In the genomic region with DNA sequence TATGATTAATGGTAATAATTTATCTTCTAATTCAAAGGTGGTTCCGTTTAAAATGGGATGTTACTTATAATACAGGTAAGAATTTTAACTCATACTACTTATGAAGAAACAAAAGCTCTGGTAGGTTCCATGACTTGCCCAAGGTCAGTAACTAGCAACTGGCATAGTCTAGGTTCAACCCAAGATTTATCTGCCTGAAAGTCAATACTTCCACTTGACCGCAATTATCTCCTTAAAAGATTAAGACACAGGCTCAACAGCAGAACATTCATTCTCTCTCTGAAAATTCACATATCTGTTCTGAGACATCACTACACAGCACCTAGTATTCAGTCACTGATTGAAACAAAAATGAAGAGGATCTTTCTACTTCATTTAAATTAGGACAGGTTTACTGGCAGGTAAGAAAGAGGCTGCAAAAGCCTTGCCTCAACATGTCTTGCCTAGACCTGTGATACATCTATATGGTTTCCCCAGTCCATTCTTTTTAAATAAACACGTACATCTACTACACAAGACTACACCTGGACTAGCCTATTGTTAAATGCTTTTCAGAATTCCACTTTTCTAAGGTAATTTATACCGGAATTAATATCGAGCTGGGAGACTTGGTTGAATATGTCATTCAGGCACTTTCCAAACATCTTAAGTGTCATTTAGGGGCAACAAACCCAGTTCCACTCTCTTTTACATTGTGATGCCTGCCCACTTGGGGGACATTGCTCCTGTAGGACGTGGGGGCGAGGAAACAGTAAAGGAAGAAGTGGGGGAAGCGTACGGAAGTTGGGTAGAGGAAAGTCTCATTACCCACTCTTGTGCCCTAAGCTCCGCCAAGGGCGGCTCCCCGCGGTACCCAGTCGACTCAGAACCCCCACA, we compare ENCODE assay signal across 8 cellular contexts. TPM values are rescaled to one million over a fixed set of nuclear protein-coding genes. Genes with fewer than 3 reads are reported as not detected.
A peak's percentile ranks its signal among the peaks of the same experiment; 100 is the strongest.
DNase-seq lines count a peak whose midpoint lies in the region; ATAC-seq and TF ChIP-seq lines count a peak whose summit lies in the region.

No MANE protein-coding gene starts in this region.

- H4K20me1 ChIP-seq in OCI-LY3 (ENCODE audit: insufficient read depth, low read length), result no peaks in the 10 kb centered on the region

- H3K27me3 ChIP-seq in heart left ventricle (no peaks in the 10 kb centered on the region), OCI-LY3 (ENCODE audit: low read depth, low read length) (no peaks in the 10 kb centered on the region)

- no peak for ATAC-seq in heart left ventricle
- ATAC-seq in central memory CD8-positive, alpha-beta T cell (replicated peaks; ENCODE audit: extremely low read depth, poor library complexity, severe bottlenecking), result peak; percentile 17
- no peak for ATAC-seq in HG03469 (IDR thresholded peaks at IDR 0.05; ENCODE audit: unreplicated experiment)
- no peak for ATAC-seq in HG02938 (IDR thresholded peaks at IDR 0.05; ENCODE audit: unreplicated experiment)

- peaks cover 4% of the 10 kb centered on the region for H3K36me3 Mint-ChIP-seq in central memory CD8-positive, alpha-beta T cell (ENCODE audit: insufficient read depth)
- no peaks in the 10 kb centered on the region for H3K36me3 Mint-ChIP-seq in mesothelial cell of epicardium

- intact Hi-C loops in heart left ventricle (cut with DNase I) (loop anchor here in 9 of 10 donors (5.0 to 10.0 kb wide), 6 partner anchors 130 to 193 kb away; partner anchors contain the start of gene PPIB (in 4 of the 9)), cardiac septum (cut with DNase I) (loop anchor here (5.0 kb wide), 1 partner anchor 148 kb away; no protein-coding TSS in a partner anchor)

- H3K4me3 Mint-ChIP-seq in central memory CD8-positive, alpha-beta T cell, result peak overlapping the region; percentile 96
- H3K4me3 Mint-ChIP-seq in mesothelial cell of epicardium, result peak overlapping the region; percentile 99

- no peak for TF ChIP-seq POLR2A in heart left ventricle (IDR thresholded peaks at IDR 0.05)

- peaks cover 0 to 42% (median 16%) of the 10 kb centered on the region in 12 donors for H3K4me1 ChIP-seq in heart left ventricle
- peaks cover 13% of the 10 kb centered on the region for H3K4me1 ChIP-seq in OCI-LY3 (ENCODE audit: low read length)

- H3K4me2 ChIP-seq in OCI-LY3 (ENCODE audit: low read length), result peak overlapping the region; percentile 92

- H3K36me3 ChIP-seq in heart left ventricle, result no peaks in the 10 kb centered on the region
- no peaks in the 10 kb centered on the region for H3K36me3 ChIP-seq in OCI-LY3 (replicated peaks; ENCODE audit: low read depth, low read length)

- TF ChIP-seq CTCF in heart left ventricle (IDR thresholded peaks at IDR 0.05), result no peak
- TF ChIP-seq CTCF in OCI-LY3 (IDR thresholded peaks at IDR 0.05; ENCODE audit: low read depth, low read length), result no peak
- TF ChIP-seq CTCF in mesothelial cell of epicardium (IDR thresholded peaks at IDR 0.05; ENCODE audit: unreplicated experiment), result no peak

- peak overlapping the region; percentile 24; the same call in 1 of the 2 replicates for H2AFZ ChIP-seq in OCI-LY3 (ENCODE audit: low read depth, low read length)

- no peaks in the 10 kb centered on the region for H3K9me3 Mint-ChIP-seq in central memory CD8-positive, alpha-beta T cell
- no peaks in the 10 kb centered on the region for H3K9me3 Mint-ChIP-seq in mesothelial cell of epicardium

- H3K4me1 Mint-ChIP-seq in central memory CD8-positive, alpha-beta T cell, result peaks cover 19% of the 10 kb centered on the region
- H3K4me1 Mint-ChIP-seq in mesothelial cell of epicardium, result peaks cover 18% of the 10 kb centered on the region

- H3K9ac ChIP-seq in OCI-LY3 (ENCODE audit: low read length), result peak overlapping the region; percentile 88

- 12 to 13% (median 12%) methylated on average over 14 of the region's 14 CpGs for WGBS in heart left ventricle, 4 donors

- peak overlapping the region; percentile 16 to 85 (median 76) for H3K27ac ChIP-seq in heart left ventricle
- peak overlapping the region; percentile 60 for H3K27ac ChIP-seq in OCI-LY3 (ENCODE audit: low read length)

- no peak for DNase-seq in heart left ventricle
- DNase-seq in cardiac septum (ENCODE audit: low spot score), result no peak
- DNase-seq in central memory CD8-positive, alpha-beta T cell (ENCODE audit: low spot score in 2 of 2), result no peak
- DNase-seq in mesothelial cell of epicardium (ENCODE audit: low spot score in 2 of 2, unreplicated experiment in 2 of 2), result no peak
- no peak for DNase-seq in OCI-M2 (lab: John Stamatoyannopoulos, UW; ENCODE audit: unreplicated experiment)

- no peaks in the 10 kb centered on the region for H3K27me3 Mint-ChIP-seq in central memory CD8-positive, alpha-beta T cell
- no peaks in the 10 kb centered on the region for H3K27me3 Mint-ChIP-seq in mesothelial cell of epicardium (ENCODE audit: low read depth)

- H3K27ac Mint-ChIP-seq in central memory CD8-positive, alpha-beta T cell (ENCODE audit: low read depth), result peak overlapping the region; percentile 88
- H3K27ac Mint-ChIP-seq in mesothelial cell of epicardium, result peak overlapping the region; percentile 100

- peaks cover 30% of the 10 kb centered on the region for H3K79me2 ChIP-seq in OCI-LY3 (ENCODE audit: low read length)

- H3K4me3 ChIP-seq in heart left ventricle (peak overlapping the region; percentile 59 to 98 (median 84)), OCI-LY3 (ENCODE audit: low read length) (peak overlapping the region; percentile 88)

- no peaks in the 10 kb centered on the region for H3K9me3 ChIP-seq in heart left ventricle
- H3K9me3 ChIP-seq in OCI-LY3 (ENCODE audit: insufficient read depth, low read length), result no peaks in the 10 kb centered on the region

RNA-seq across cellular contexts. Expression of gene CSNK1G1, which starts 1.1 kb away (rescaled TPM):
- total RNA-seq in heart left ventricle, result 10 to 100 TPM in 2 of 9 donors, 1 to 10 TPM in 7; 3.9 to 15.0 (median 7.6) TPM
- 1 to 10 TPM; 1.4 to 4.9 TPM for polyA plus RNA-seq in heart left ventricle
- 8.3 TPM for total RNA-seq in cardiac septum
- 22.9 to 27.1 TPM (median 25.5 TPM) in 3 replicates for total RNA-seq in mesothelial cell of epicardium

RNA-seq across cellular contexts. Expression of gene PCLAF, which starts 26.3 kb away (rescaled TPM):
- 1 to 10 TPM in 1 of 9 donors, under 1 TPM in 4, not detected in 4; 0.14 to 4.8 (median 0.60) TPM for total RNA-seq in heart left ventricle
- 1 to 10 TPM in 1 of 2 donors, not detected in 1; 1.3 TPM for polyA plus RNA-seq in heart left ventricle
- total RNA-seq in cardiac septum, result 0.19 TPM
- 13.8 to 16.6 TPM (median 14.2 TPM) in 3 replicates for total RNA-seq in mesothelial cell of epicardium

RNA-seq across cellular contexts. Expression of gene TRIP4, which starts 32.7 kb away (rescaled TPM):
- total RNA-seq in heart left ventricle, result 10 to 100 TPM in 8 of 9 donors, 1 to 10 TPM in 1; 5.9 to 22.7 (median 15.1) TPM
- 10 to 100 TPM; 10.9 to 17.6 TPM for polyA plus RNA-seq in heart left ventricle
- total RNA-seq in cardiac septum, result 16.0 TPM
- total RNA-seq in mesothelial cell of epicardium, result 22.0 to 22.7 TPM (median 22.6 TPM) in 3 replicates
